ENCODE assay signal across 13 cellular contexts in genomic region chr15:30921781-30922371, GRCh38. TPM values are rescaled to one million over a fixed set of nuclear protein-coding genes. Genes with fewer than 3 reads are reported as not detected.
A peak's percentile ranks its signal among the peaks of the same experiment; 100 is the strongest.
DNase-seq lines count a peak whose midpoint lies in the region; ATAC-seq and TF ChIP-seq lines count a peak whose summit lies in the region.
"Had no signal": no experiment of that assay in that cellular context is flagged by ENCODE, and none has a peak within 500 bp of the region (broad histone marks: within the 10 kb centered on the region; RNA-seq: fewer than 3 reads in every experiment).

No MANE protein-coding gene starts in this region.

- H3K4me3 ChIP-seq in SK-N-SH (ENCODE audit: low read depth in 2 of 2, low read length in 1 of 2) (no peak overlapping the region), mucosa of descending colon (no peak overlapping the region), thyroid gland (replicated peaks in 1 of 3) (no peak overlapping the region)
- H3K4me3 ChIP-seq: A549 had no signal

- H3K9me2 ChIP-seq in SK-N-SH = no peaks in the 10 kb centered on the region

- H3K9ac ChIP-seq in SK-N-SH = no peak overlapping the region

- DNase-seq in SK-N-SH (peak; percentile 76), head of caudate nucleus (peak; percentile 50 to 90 (median 77)), mucosa of descending colon (no peak), thyroid gland (peak; percentile 96), activated gamma-delta T cell (lab: John Stamatoyannopoulos, UW) (no peak), natural killer cell (no peak)
- DNase-seq: GF-D8, NCI-H774 had no signal

- H4K20me1 ChIP-seq in SK-N-SH (ENCODE audit: insufficient read depth) = no peaks in the 10 kb centered on the region

- peaks cover 38 to 66% of the 10 kb centered on the region in 2 experiments for H3K36me3 ChIP-seq in SK-N-SH (replicated peaks in 1 of 2; ENCODE audit: control insufficient read depth in 1 of 2, insufficient read depth in 2 of 2, low read length in 1 of 2)
- H3K36me3 ChIP-seq in mucosa of descending colon (ENCODE audit: low read depth) = no peaks in the 10 kb centered on the region
- H3K36me3 ChIP-seq in thyroid gland = peaks cover 7 to 19% of the 10 kb centered on the region in 2 donors

- no peak overlapping the region for H3K27ac Mint-ChIP-seq in natural killer cell

- TF ChIP-seq POLR2A in thyroid gland (IDR thresholded peaks at IDR 0.05) = peak in 1 of 2 donors; percentile 29

- no peak overlapping the region for H2AFZ ChIP-seq in SK-N-SH (ENCODE audit: low read depth)

- H3K27ac ChIP-seq in SK-N-SH (ENCODE audit: low read depth in 2 of 2, low read length in 1 of 2) = peak overlapping the region in 1 of 2 experiments; percentile 79; a peak in 2 of 4 replicates
- H3K27ac ChIP-seq in thyroid gland = peak overlapping the region; percentile 89 to 95 (median 89)
- H3K27ac ChIP-seq: A549, foreskin keratinocyte had no signal

- H3K4me1 ChIP-seq in SK-N-SH (ENCODE audit: control insufficient read depth in 1 of 2, insufficient read depth in 2 of 2, low read depth in 1 of 2, low read length in 1 of 2) (peaks cover 0 to 34% of the 10 kb centered on the region in 2 experiments; a peak in 2 of 4 replicates), mucosa of descending colon (ENCODE audit: low read depth) (no peaks in the 10 kb centered on the region), thyroid gland (peaks cover 43 to 46% of the 10 kb centered on the region in 2 donors)
- H3K4me1 ChIP-seq: A549, foreskin keratinocyte had no signal

- H3K79me2 ChIP-seq in SK-N-SH (ENCODE audit: insufficient read depth) = no peaks in the 10 kb centered on the region

- CTCF ChIA-PET in SK-N-SH (lab: Yijun Ruan, JAX) = interaction anchor here (2.3 to 4.0 kb wide), 3 partner anchors 9 to 207 kb away, joined by 7 to 21 read pairs (median 9); partner anchors contain the start of gene FAN1

- H3F3A ChIP-seq in SK-N-SH (replicated peaks; ENCODE audit: insufficient read depth) = no peaks in the 10 kb centered on the region

- intact Hi-C loops in head of caudate nucleus (cut with DNase I) (loop anchor here (2.0 kb wide), 1 partner anchor 69 kb away; the partner anchor contains the start of gene MTMR10), mucosa of descending colon (cut with DNase I, micrococcal nuclease) (no loop called here), thyroid gland (cut with DNase I) (no loop called here), natural killer cell (cut with micrococcal nuclease) (no loop called here)

- 88% methylated on average over 8 of the region's 9 CpGs for WGBS in SK-N-SH (ENCODE audit: low lambda C conversion rate)
- 36 to 49% methylated on average over 8 to 9 of the region's 9 CpGs for WGBS in thyroid gland, 2 donors

- H3K9me3 ChIP-seq in SK-N-SH = no peaks in the 10 kb centered on the region
- H3K9me3 ChIP-seq in mucosa of descending colon = no peaks in the 10 kb centered on the region
- no peaks in the 10 kb centered on the region for H3K9me3 ChIP-seq in thyroid gland
- H3K9me3 ChIP-seq: A549 had no signal

- H3K27me3 ChIP-seq in SK-N-SH (ENCODE audit: insufficient read depth) (no peaks in the 10 kb centered on the region), thyroid gland (no peaks in the 10 kb centered on the region)
- H3K27me3 ChIP-seq: foreskin keratinocyte had no signal

- no peaks in the 10 kb centered on the region for H3K27me3 Mint-ChIP-seq in natural killer cell (ENCODE audit: low read depth in 2 of 2)
- H3K27me3 Mint-ChIP-seq: central memory CD8-positive, alpha-beta T cell had no signal

- TF ChIP-seq RAD21 in SK-N-SH (IDR thresholded peaks at IDR 0.05; ENCODE audit: low read length) = 0 out of 2 replicates have a peak, but pooled peaks have one; percentile 17

- ATAC-seq in SK-N-SH treated with all-trans-retinoic acid at 6 μM for 48 hours (no peak; the same call in 2 of the 3 replicates), mucosa of descending colon (peak; percentile 8), GM21390 (IDR thresholded peaks at IDR 0.05; ENCODE audit: unreplicated experiment) (no peak), natural killer cell (no peak)

- no peaks in the 10 kb centered on the region for H3K9me3 Mint-ChIP-seq in natural killer cell
- H3K9me3 Mint-ChIP-seq: central memory CD8-positive, alpha-beta T cell had no signal

- H3K4me3 Mint-ChIP-seq in natural killer cell = no peak overlapping the region
- H3K4me3 Mint-ChIP-seq: central memory CD8-positive, alpha-beta T cell had no signal

- peak in 1 of 2 experiments; percentile 77; a peak in 2 of 4 replicates for TF ChIP-seq EP300 in SK-N-SH (IDR thresholded peaks at IDR 0.05; ENCODE audit: borderline replicate concordance in 1 of 2, low read depth in 1 of 2, low read length in 1 of 2)

- POLR2A ChIA-PET in SK-N-SH (lab: Yijun Ruan, JAX) = interaction anchor here (1.8 kb wide), 1 partner anchor 18 kb away, joined by 4 read pairs; the partner anchor contains the start of gene FAN1

- no peak for TF ChIP-seq CTCF in SK-N-SH (IDR thresholded peaks at IDR 0.05)
- TF ChIP-seq CTCF in mucosa of descending colon (IDR thresholded peaks at IDR 0.05) = no peak
- TF ChIP-seq CTCF in thyroid gland (IDR thresholded peaks at IDR 0.05) = peak in 1 of 6 experiments; percentile 11
- TF ChIP-seq CTCF in natural killer cell (IDR thresholded peaks at IDR 0.05) = no peak

- peaks cover 2 to 3% of the 10 kb centered on the region in 2 donors for H3K4me1 Mint-ChIP-seq in natural killer cell

- peaks cover 17% of the 10 kb centered on the region for H3K36me3 Mint-ChIP-seq in natural killer cell

- no peak overlapping the region for H3K4me2 ChIP-seq in SK-N-SH
- H3K4me2 ChIP-seq: A549 had no signal

TF ChIP-seq in SK-N-SH, 30 proteins besides CTCF, POLR2A, EP300 and RAD21 (continues in another document):
- TF ChIP-seq CHD2 (IDR thresholded peaks at IDR 0.05; ENCODE audit: low read length, partially characterized antibody) (peak; percentile 70), POLR2AphosphoS5 (IDR thresholded peaks at IDR 0.05; ENCODE audit: low read depth, low read length) (no peak), IRF3 (IDR thresholded peaks at IDR 0.05; ENCODE audit: low read depth, low read length) (no peak), RXRA (IDR thresholded peaks at IDR 0.05; ENCODE audit: borderline replicate concordance, low read depth) (no peak), JUND (IDR thresholded peaks at IDR 0.05) (no peak), RFX5 (IDR thresholded peaks at IDR 0.05; ENCODE audit: low read length) (no peak), MAX (IDR thresholded peaks at IDR 0.05; ENCODE audit: low read depth) (no peak), YY1 (IDR thresholded peaks at IDR 0.05; ENCODE audit: low read depth) (no peak), GATA2 (CRISPR knock-in tag; IDR thresholded peaks at IDR 0.05) (peak; percentile 66), SMC3 (IDR thresholded peaks at IDR 0.05; ENCODE audit: low read depth, low read length) (no peak), FOSL2 (IDR thresholded peaks at IDR 0.05; ENCODE audit: borderline replicate concordance, low read depth) (no peak), GABPA (IDR thresholded peaks at IDR 0.05; ENCODE audit: low read depth) (no peak), FOXM1 (IDR thresholded peaks at IDR 0.05; ENCODE audit: low read depth) (no peak)

TF ChIP-seq in SK-N-SH treated with all-trans-retinoic acid at 6 μM for 48 hours, 23 proteins besides CTCF, POLR2A, EP300 and RAD21:
- TF ChIP-seq RARB (CRISPR knock-in tag; IDR thresholded peaks at IDR 0.05) (no peak), ZC3H10 (CRISPR knock-in tag; IDR thresholded peaks at IDR 0.05) (no peak), TCF4 (CRISPR knock-in tag; IDR thresholded peaks at IDR 0.05; ENCODE audit: borderline replicate concordance) (no peak), POU6F1 (CRISPR knock-in tag; IDR thresholded peaks at IDR 0.05; ENCODE audit: borderline replicate concordance, low read depth) (no peak), CSDC2 (CRISPR knock-in tag; IDR thresholded peaks at IDR 0.05) (no peak), CSRNP3 (CRISPR knock-in tag; IDR thresholded peaks at IDR 0.05) (no peak), ZNF565 (CRISPR knock-in tag; conservative IDR thresholded peaks at IDR 0.05; ENCODE audit: low read depth) (no peak), BACH2 (CRISPR knock-in tag; IDR thresholded peaks at IDR 0.05; ENCODE audit: borderline replicate concordance) (no peak), ZFP3 (CRISPR knock-in tag; IDR thresholded peaks at IDR 0.05) (no peak), ZFP30 (CRISPR knock-in tag; IDR thresholded peaks at IDR 0.05) (no peak), ZNF8 (CRISPR knock-in tag; IDR thresholded peaks at IDR 0.05) (no peak)

RNA-seq across cellular contexts. Expression of gene FAN1, which starts 18.2 kb away (rescaled TPM):
- 5.7 and 9.7 TPM in 2 replicates for polyA plus RNA-seq in SK-N-SH (2012; rRNA removed)
- 5.7 TPM in 2 replicates for polyA plus RNA-seq in SK-N-SH (2012; cell fraction: cytosol; rRNA removed)
- 16.7 and 24.3 TPM in 2 replicates for polyA plus RNA-seq in SK-N-SH (2012; cell fraction: nucleus; rRNA removed)
- total RNA-seq in mucosa of descending colon (10 to 100 TPM; 15.2 to 27.5 (median 20.4) TPM), thyroid gland (10 to 100 TPM; 24.9 to 26.6 (median 25.9) TPM), natural killer cell (10 to 100 TPM in 2 of 3 donors, 1 to 10 TPM in 1; 9.1 to 18.8 (median 15.3) TPM)

Comparison
In these comparisons a context has a peak if more than half of its experiments do, and no peak if none do; other contexts are left out.
1. DNase-seq: peak in SK-N-SH (single experiment), head of caudate nucleus (42 of 42) and thyroid gland (2 of 2); none in mucosa of descending colon (0 of 3), activated gamma-delta T cell (single experiment) and natural killer cell (single experiment).